29 cellular contexts compared by ENCODE assay signal in genomic region chr7:68752485-68752884, GRCh38.
"Had no signal": no experiment of that assay in that cellular context is flagged by ENCODE, and none has a peak within 500 bp of the region (broad histone marks: within the 10 kb centered on the region; RNA-seq: fewer than 3 reads in every experiment).

No MANE protein-coding gene starts in this region.

- H3K9me3 ChIP-seq: colonic mucosa, esophagus squamous epithelium, heart left ventricle, psoas muscle, upper lobe of left lung, vagina had no signal

- H3K27ac Mint-ChIP-seq: activated CD4-positive, alpha-beta T cell treated with anti-CD3 and anti-CD28 coated beads for 36 hours; activated CD8-positive, alpha-beta memory T cell treated with anti-CD3 and anti-CD28 coated beads, Interleukin-2, amount 10 ng/mL, durations not matched to agents 7 days and 5 days; activated CD8-positive, alpha-beta T cell treated with anti-CD3 and anti-CD28 coated beads, Interleukin-2, amount 10 ng/mL, durations not matched to agents 7 days and 5 days; activated naive CD4-positive, alpha-beta T cell treated with anti-CD3 and anti-CD28 coated beads, Interleukin-2, amount 50 U/mL, for 24 hours; activated naive CD8-positive, alpha-beta T cell treated with anti-CD3 and anti-CD28 coated beads, Interleukin-2, amount 50 U/mL, for 24 hours; activated T-helper 2 cell treated with anti-CD3 and anti-CD28 coated beads, Interferon-gamma antibody, Interleukin-2, Interleukin-4, amounts not matched to agents 10 μg/mL and 5 μg/mL and 100 μg/mL, durations not matched to agents 14 hours and 24 hours and 36 hours; immature natural killer cell; stimulated activated effector memory CD8-positive, alpha-beta T cell treated with anti-CD3 and anti-CD28 coated beads, Interleukin-12 subunit alpha, Interleukin-12 subunit beta, amount 100 ng/mL, for 72 hours; stimulated activated naive CD8-positive, alpha-beta T cell treated with anti-CD3 and anti-CD28 coated beads, Interleukin-15, Interleukin-2, amounts not matched to agents 100 ng/mL and 50 ng/mL, for 24 hours; T-helper 2 cell treated with Interferon-gamma antibody and Interleukin-4, amounts not matched to agents 5 μg/mL and 100 μg/mL, for 36 hours had no signal

- H3K27ac ChIP-seq: colonic mucosa, epithelial cell of prostate, esophagus squamous epithelium, heart left ventricle, left lung, parathyroid adenoma, psoas muscle, upper lobe of left lung, vagina had no signal

- DNase-seq: activated CD4-positive, alpha-beta T cell treated with anti-CD3 and anti-CD28 coated beads for 36 hours; activated CD4-positive, CD25-positive, alpha-beta regulatory T cell; activated CD8-positive, alpha-beta memory T cell treated with anti-CD3 and anti-CD28 coated beads, Interleukin-2, amount 10 ng/mL, durations not matched to agents 7 days and 5 days; activated CD8-positive, alpha-beta T cell treated with anti-CD3 and anti-CD28 coated beads, Interleukin-2, amount 10 ng/mL, durations not matched to agents 7 days and 5 days; activated naive CD8-positive, alpha-beta T cell treated with anti-CD3 and anti-CD28 coated beads, Interleukin-2, amount 50 U/mL, for 24 hours; activated T-cell treated with anti-CD3 and anti-CD28 coated beads, Interleukin-2, amount 50 U/mL, for 48 hours; amygdala; colonic mucosa; effector CD8-positive, alpha-beta T cell; esophagus squamous epithelium; hypothalamus; immature natural killer cell; kidney; left lung; naive B cell; stimulated activated CD4-positive, alpha-beta T cell treated with anti-CD3 and anti-CD28 coated beads, Interleukin-4, amount 100 ng/mL, for 24 hours; substantia nigra; T-helper 1 cell; upper lobe of left lung had no signal

- H3K27me3 ChIP-seq: colonic mucosa, left lung, upper lobe of left lung, vagina had no signal

- ATAC-seq: activated CD4-positive, alpha-beta T cell treated with anti-CD3 and anti-CD28 coated beads for 36 hours; activated CD8-positive, alpha-beta memory T cell treated with anti-CD3 and anti-CD28 coated beads, Interleukin-2, amount 10 ng/mL, durations not matched to agents 7 days and 5 days; activated CD8-positive, alpha-beta T cell treated with anti-CD3 and anti-CD28 coated beads, Interleukin-2, amount 10 ng/mL, durations not matched to agents 7 days and 5 days; activated naive CD8-positive, alpha-beta T cell treated with anti-CD3 and anti-CD28 coated beads, Interleukin-2, amount 50 U/mL, for 24 hours; left lung; stimulated activated effector memory CD8-positive, alpha-beta T cell treated with anti-CD3 and anti-CD28 coated beads, Interleukin-12 subunit alpha, Interleukin-12 subunit beta, amount 100 ng/mL, for 72 hours had no signal

- H3K36me3 Mint-ChIP-seq: activated CD8-positive, alpha-beta memory T cell treated with anti-CD3 and anti-CD28 coated beads, Interleukin-2, amount 10 ng/mL, durations not matched to agents 7 days and 5 days; activated naive CD4-positive, alpha-beta T cell treated with anti-CD3 and anti-CD28 coated beads, Interleukin-2, amount 50 U/mL, for 24 hours; immature natural killer cell; naive B cell; stimulated activated effector memory CD8-positive, alpha-beta T cell treated with anti-CD3 and anti-CD28 coated beads, Interleukin-12 subunit alpha, Interleukin-12 subunit beta, amount 100 ng/mL, for 72 hours had no signal

- H3K4me1 Mint-ChIP-seq: activated CD4-positive, alpha-beta T cell treated with anti-CD3 and anti-CD28 coated beads for 36 hours; activated CD8-positive, alpha-beta memory T cell treated with anti-CD3 and anti-CD28 coated beads, Interleukin-2, amount 10 ng/mL, durations not matched to agents 7 days and 5 days; activated naive CD4-positive, alpha-beta T cell treated with anti-CD3 and anti-CD28 coated beads, Interleukin-2, amount 50 U/mL, for 24 hours; activated naive CD8-positive, alpha-beta T cell treated with anti-CD3 and anti-CD28 coated beads, Interleukin-2, amount 50 U/mL, for 24 hours; immature natural killer cell; naive B cell; stimulated activated effector memory CD8-positive, alpha-beta T cell treated with anti-CD3 and anti-CD28 coated beads, Interleukin-12 subunit alpha, Interleukin-12 subunit beta, amount 100 ng/mL, for 72 hours had no signal

- H3K36me3 ChIP-seq: colonic mucosa, esophagus squamous epithelium, heart left ventricle, left lung, upper lobe of left lung, vagina had no signal

- H3K4me3 ChIP-seq: colonic mucosa, esophagus squamous epithelium, heart left ventricle, left lung, psoas muscle, upper lobe of left lung, vagina had no signal

- H3K4me3 Mint-ChIP-seq: activated CD4-positive, alpha-beta T cell treated with anti-CD3 and anti-CD28 coated beads for 36 hours; activated CD8-positive, alpha-beta memory T cell treated with anti-CD3 and anti-CD28 coated beads, Interleukin-2, amount 10 ng/mL, durations not matched to agents 7 days and 5 days; activated CD8-positive, alpha-beta T cell treated with anti-CD3 and anti-CD28 coated beads, Interleukin-2, amount 10 ng/mL, durations not matched to agents 7 days and 5 days; activated naive CD4-positive, alpha-beta T cell treated with anti-CD3 and anti-CD28 coated beads, Interleukin-2, amount 50 U/mL, for 24 hours; activated naive CD8-positive, alpha-beta T cell treated with anti-CD3 and anti-CD28 coated beads, Interleukin-2, amount 50 U/mL, for 24 hours; immature natural killer cell; naive B cell; stimulated activated effector memory CD8-positive, alpha-beta T cell treated with anti-CD3 and anti-CD28 coated beads, Interleukin-12 subunit alpha, Interleukin-12 subunit beta, amount 100 ng/mL, for 72 hours; stimulated activated naive CD8-positive, alpha-beta T cell treated with anti-CD3 and anti-CD28 coated beads, Interleukin-15, Interleukin-2, amounts not matched to agents 100 ng/mL and 50 ng/mL, for 24 hours; T-helper 2 cell treated with Interferon-gamma antibody and Interleukin-4, amounts not matched to agents 5 μg/mL and 100 μg/mL, for 36 hours had no signal

- H3K27me3 Mint-ChIP-seq: activated CD4-positive, alpha-beta T cell treated with anti-CD3 and anti-CD28 coated beads for 36 hours; activated CD8-positive, alpha-beta memory T cell treated with anti-CD3 and anti-CD28 coated beads, Interleukin-2, amount 10 ng/mL, durations not matched to agents 7 days and 5 days; activated naive CD4-positive, alpha-beta T cell treated with anti-CD3 and anti-CD28 coated beads, Interleukin-2, amount 50 U/mL, for 24 hours; activated naive CD8-positive, alpha-beta T cell treated with anti-CD3 and anti-CD28 coated beads, Interleukin-2, amount 50 U/mL, for 24 hours; stimulated activated naive CD8-positive, alpha-beta T cell treated with anti-CD3 and anti-CD28 coated beads, Interleukin-15, Interleukin-2, amounts not matched to agents 100 ng/mL and 50 ng/mL, for 24 hours had no signal

- H3K4me1 ChIP-seq: colonic mucosa, esophagus squamous epithelium, heart left ventricle, left lung, parathyroid adenoma, psoas muscle, upper lobe of left lung, vagina had no signal
